9 cellular contexts compared by ENCODE assay signal in genomic region chrX:151974336-151975227, GRCh38. TPM values are rescaled to one million over a fixed set of nuclear protein-coding genes. Genes with fewer than 3 reads are reported as not detected.
DNase-seq lines count a peak whose midpoint lies in the region; ATAC-seq and TF ChIP-seq lines count a peak whose summit lies in the region.
"Had no signal": no experiment of that assay in that cellular context is flagged by ENCODE, and none has a peak within 500 bp of the region (broad histone marks: within the 10 kb centered on the region; RNA-seq: fewer than 3 reads in every experiment).

A gene with protein sequence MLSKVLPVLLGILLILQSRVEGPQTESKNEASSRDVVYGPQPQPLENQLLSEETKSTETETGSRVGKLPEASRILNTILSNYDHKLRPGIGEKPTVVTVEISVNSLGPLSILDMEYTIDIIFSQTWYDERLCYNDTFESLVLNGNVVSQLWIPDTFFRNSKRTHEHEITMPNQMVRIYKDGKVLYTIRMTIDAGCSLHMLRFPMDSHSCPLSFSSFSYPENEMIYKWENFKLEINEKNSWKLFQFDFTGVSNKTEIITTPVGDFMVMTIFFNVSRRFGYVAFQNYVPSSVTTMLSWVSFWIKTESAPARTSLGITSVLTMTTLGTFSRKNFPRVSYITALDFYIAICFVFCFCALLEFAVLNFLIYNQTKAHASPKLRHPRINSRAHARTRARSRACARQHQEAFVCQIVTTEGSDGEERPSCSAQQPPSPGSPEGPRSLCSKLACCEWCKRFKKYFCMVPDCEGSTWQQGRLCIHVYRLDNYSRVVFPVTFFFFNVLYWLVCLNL (minus strand): TSS chrX:151974676. CDS start chrX:151974625, 51 bp downstream.

- H3K27me3 ChIP-seq in body of pancreas, result no peaks in the 10 kb centered on the region
- H3K27me3 ChIP-seq in subcutaneous abdominal adipose tissue (ENCODE audit: control insufficient read depth in 5 of 5, insufficient read depth in 4 of 5, low read length in 5 of 5), result peaks cover 0 to 4% (median 0%) of the 10 kb centered on the region in 5 donors

- no peak within 1 kb of the TSS for H3K4me3 Mint-ChIP-seq in activated T-cell treated with anti-CD3 and anti-CD28 coated beads, Interleukin-2, amount 50 U/mL, for 72 hours
- H3K4me3 Mint-ChIP-seq: activated B cell treated with CpG ODN at 0.5 μM for 24 hours had no signal

- H3K4me1 Mint-ChIP-seq in activated T-cell treated with anti-CD3 and anti-CD28 coated beads, Interleukin-2, amount 50 U/mL, for 72 hours (ENCODE audit: low read depth), result no peaks in the 10 kb centered on the region
- H3K4me1 Mint-ChIP-seq: activated B cell treated with CpG ODN at 0.5 μM for 24 hours had no signal

- peak; percentile 27 to 28 for ATAC-seq in activated T-cell treated with anti-CD3 and anti-CD28 coated beads, Interleukin-2, amount 50 U/mL, for 72 hours (replicated peaks in 1 of 2)
- ATAC-seq in body of pancreas, result peak; percentile 83
- no peak for ATAC-seq in GM21367 (IDR thresholded peaks at IDR 0.05; ENCODE audit: unreplicated experiment)
- ATAC-seq in GM21423 (IDR thresholded peaks at IDR 0.05; ENCODE audit: unreplicated experiment), result no peak

- no peaks in the 10 kb centered on the region for H3K36me3 Mint-ChIP-seq in activated T-cell treated with anti-CD3 and anti-CD28 coated beads, Interleukin-2, amount 50 U/mL, for 72 hours (ENCODE audit: insufficient read depth in 2 of 2)

- H3K4me1 ChIP-seq in body of pancreas (peaks cover 9% of the 10 kb centered on the region), subcutaneous abdominal adipose tissue (ENCODE audit: control insufficient read depth in 5 of 5, insufficient read depth in 5 of 5, low read length in 5 of 5) (peaks cover 9 to 50% (median 33%) of the 10 kb centered on the region in 5 donors)

- H3K9me3 Mint-ChIP-seq in activated T-cell treated with anti-CD3 and anti-CD28 coated beads, Interleukin-2, amount 50 U/mL, for 72 hours, result no peaks in the 10 kb centered on the region
- H3K9me3 Mint-ChIP-seq: activated B cell treated with CpG ODN at 0.5 μM for 24 hours had no signal

- peaks cover 43% of the 10 kb centered on the region for H3K27me3 Mint-ChIP-seq in activated T-cell treated with anti-CD3 and anti-CD28 coated beads, Interleukin-2, amount 50 U/mL, for 72 hours (ENCODE audit: low read depth)

- no peaks in the 10 kb centered on the region for H3K9me3 ChIP-seq in body of pancreas
- no peaks in the 10 kb centered on the region for H3K9me3 ChIP-seq in subcutaneous abdominal adipose tissue (ENCODE audit: control insufficient read depth in 5 of 5, low read length in 5 of 5)

- peak; percentile 70 to 74 (median 70) for TF ChIP-seq POLR2A in body of pancreas (IDR thresholded peaks at IDR 0.05)

- peak; percentile 0 to 3 for DNase-seq in activated T-cell treated with anti-CD3 and anti-CD28 coated beads, Interleukin-2, amount 50 U/mL, for 72 hours
- no peak for DNase-seq in activated T-cell treated with anti-CD3 and anti-CD28 coated beads, Interleukin-2, amount 50 U/mL, for 1 hour
- DNase-seq in body of pancreas (peak; percentile 32 to 66 (median 54)), iPS-NIHi7 (ENCODE audit: extremely low spot score) (peak; percentile 45), cerebellar cortex (ENCODE audit: low spot score) (no peak)
- DNase-seq: activated B cell treated with CpG ODN at 0.5 μM for 24 hours had no signal

- H3K9ac ChIP-seq in subcutaneous abdominal adipose tissue (ENCODE audit: low read length in 5 of 5), result peak within 1 kb of the TSS; percentile 6 to 85 (median 78)

- intact Hi-C loops in body of pancreas (cut with DNase I), result no loop called here

- TF ChIP-seq CTCF in body of pancreas (IDR thresholded peaks at IDR 0.05), result no peak

- H3K27ac Mint-ChIP-seq in activated T-cell treated with anti-CD3 and anti-CD28 coated beads, Interleukin-2, amount 50 U/mL, for 72 hours, result no peak within 1 kb of the TSS
- H3K27ac Mint-ChIP-seq: activated B cell treated with CpG ODN at 0.5 μM for 24 hours had no signal

- WGBS in body of pancreas, 2 donors, result 2 to 13% methylated on average over 1 to 30 of the region's 90 CpGs

- H3K36me3 ChIP-seq in body of pancreas (replicated peaks in 1 of 2; ENCODE audit: insufficient read depth in 1 of 2, low read depth in 2 of 2) (no peaks in the 10 kb centered on the region), subcutaneous abdominal adipose tissue (ENCODE audit: control insufficient read depth in 5 of 5, insufficient read depth in 5 of 5, low read length in 5 of 5) (peaks cover 0 to 7% (median 5%) of the 10 kb centered on the region in 5 donors)

- H3K27ac ChIP-seq in body of pancreas (peak within 1 kb of the TSS; percentile 32 to 78 (median 66)), subcutaneous abdominal adipose tissue (ENCODE audit: low read depth, low read length) (peak within 1 kb of the TSS; percentile 86)

- H3K4me3 ChIP-seq in body of pancreas, result peak within 1 kb of the TSS; percentile 15 to 24
- H3K4me3 ChIP-seq in subcutaneous abdominal adipose tissue (ENCODE audit: low read depth in 1 of 5, low read length in 5 of 5), result peak within 1 kb of the TSS; percentile 67 to 86 (median 74)

RNA-seq across cellular contexts. Expression of the gene that starts here (rescaled TPM):
- total RNA-seq in activated T-cell treated with anti-CD3 and anti-CD28 coated beads, Interleukin-2, amount 50 U/mL, for 72 hours, result not detected
- 10 to 100 TPM; 46.2 to 64.9 TPM for total RNA-seq in body of pancreas
- total RNA-seq: activated B cell treated with CpG ODN at 0.5 μM for 24 hours had no signal

Comparison
In these comparisons a context has a peak if more than half of its experiments do, and no peak if none do; other contexts are left out.
1. RNA of the gene that starts here (total RNA-seq): 46.2 to 64.9 TPM in body of pancreas; not detected in activated T-cell treated with anti-CD3 and anti-CD28 coated beads, Interleukin-2, amount 50 U/mL, for 72 hours; every median in the first group is over 10 times any median in the second.
2. Peak in DNase-seq and ATAC-seq in activated T-cell treated with anti-CD3 and anti-CD28 coated beads, Interleukin-2, amount 50 U/mL, for 72 hours; RNA of the gene not detected or under 1 TPM.
3. DNase-seq: peak in body of pancreas (4 of 4) and iPS-NIHi7 (single experiment); none in activated T-cell treated with anti-CD3 and anti-CD28 coated beads, Interleukin-2, amount 50 U/mL, for 1 hour (single experiment) and cerebellar cortex (single experiment).